ENCODE assay signal across 9 cellular contexts in genomic region chr1:85628791-85629531, GRCh38. TPM values are rescaled to one million over a fixed set of nuclear protein-coding genes. Genes with fewer than 3 reads are reported as not detected.
DNase-seq lines count a peak whose midpoint lies in the region; ATAC-seq and TF ChIP-seq lines count a peak whose summit lies in the region.
"Had no signal": no experiment of that assay in that cellular context is flagged by ENCODE, and none has a peak within 500 bp of the region (broad histone marks: within the 10 kb centered on the region; RNA-seq: fewer than 3 reads in every experiment).

No MANE protein-coding gene starts in this region.

- H2BK12ac ChIP-seq in neuronal stem cell (ENCODE audit: low read length) = no peak overlapping the region

- POLR2A ChIA-PET in activated CD4-positive, alpha-beta T cell treated with anti-CD3 and anti-CD28 coated beads for 36 hours (lab: Charles Lee) = no interaction called here

- H3K4me2 ChIP-seq in neuronal stem cell (ENCODE audit: insufficient read depth, low read length, poor library complexity, severe bottlenecking) = no peak overlapping the region

- H3K9me3 ChIP-seq in RWPE2 (ENCODE audit: severe bottlenecking) = no peaks in the 10 kb centered on the region
- H3K9me3 ChIP-seq in neuronal stem cell (replicated peaks in 1 of 2; ENCODE audit: control insufficient read depth in 2 of 2, insufficient read depth in 1 of 2, low read depth in 1 of 2, low read length in 2 of 2) = peaks cover 0 to 6% of the 10 kb centered on the region in 2 donors

- H3K4me3 ChIP-seq in RWPE2 (ENCODE audit: severe bottlenecking) (no peak overlapping the region), neuronal stem cell (ENCODE audit: low read length in 2 of 2) (no peak overlapping the region)

- H3K27me3 Mint-ChIP-seq in activated CD4-positive, alpha-beta T cell treated with anti-CD3 and anti-CD28 coated beads for 36 hours = no peaks in the 10 kb centered on the region

- WGBS in neuronal stem cell (ENCODE audit: extremely low coverage in 2 of 2, insufficient read length in 2 of 2, insufficient replicate concordance in 1 of 2), 2 donors = no CpG with 5 or more reads among the region's 9 CpGs

- no peak overlapping the region for H3K4me3 Mint-ChIP-seq in activated CD4-positive, alpha-beta T cell treated with anti-CD3 and anti-CD28 coated beads for 36 hours

- no peak overlapping the region for H3K4ac ChIP-seq in neuronal stem cell (ENCODE audit: low read length)

- peaks cover 2% of the 10 kb centered on the region for H3K9me3 Mint-ChIP-seq in activated CD4-positive, alpha-beta T cell treated with anti-CD3 and anti-CD28 coated beads for 36 hours (ENCODE audit: low read depth)

- ATAC-seq in RWPE2 (ENCODE audit: low read depth) (peak; percentile 74), GM18870 (IDR thresholded peaks at IDR 0.05; ENCODE audit: unreplicated experiment) (no peak), HG02610 (IDR thresholded peaks at IDR 0.05; ENCODE audit: unreplicated experiment) (no peak)
- ATAC-seq in activated CD4-positive, alpha-beta T cell treated with anti-CD3 and anti-CD28 coated beads for 36 hours = no peak

- CTCF ChIA-PET in activated CD4-positive, alpha-beta T cell treated with anti-CD3 and anti-CD28 coated beads for 36 hours (lab: Charles Lee) = no interaction called here

- no peaks in the 10 kb centered on the region for H3K4me1 Mint-ChIP-seq in activated CD4-positive, alpha-beta T cell treated with anti-CD3 and anti-CD28 coated beads for 36 hours

- H4K91ac ChIP-seq in neuronal stem cell (ENCODE audit: low read depth, low read length, poor library complexity) = no peak overlapping the region

- H3K23ac ChIP-seq in neuronal stem cell (ENCODE audit: low read depth, low read length, poor library complexity) = no peak overlapping the region

- H3K27me3 ChIP-seq in RWPE2 (ENCODE audit: insufficient read depth, poor library complexity, severe bottlenecking) (no peaks in the 10 kb centered on the region), neuronal stem cell (ENCODE audit: control insufficient read depth in 3 of 3, insufficient read depth in 3 of 3, low read depth in 1 of 3, low read length in 3 of 3) (no peaks in the 10 kb centered on the region)

- no peak overlapping the region for H2BK120ac ChIP-seq in neuronal stem cell (ENCODE audit: low read depth, low read length)

- no peak overlapping the region for H3K9ac ChIP-seq in neuronal stem cell (ENCODE audit: low read depth, low read length, poor library complexity)

- H3K14ac ChIP-seq in neuronal stem cell (ENCODE audit: low read length) = no peak overlapping the region

- peak; percentile 91 for DNase-seq in EL
- DNase-seq in RWPE2 (ENCODE audit: low spot score) = no peak
- peak; percentile 98 for DNase-seq in fibroblast of gingiva (ENCODE audit: low read depth)
- no peak for DNase-seq in neuronal stem cell (ENCODE audit: low spot score)
- DNase-seq in activated CD4-positive, alpha-beta T cell treated with anti-CD3 and anti-CD28 coated beads for 36 hours = no peak
- DNase-seq in COR-L47 (lab: John Stamatoyannopoulos, UW) = no peak

- H2AFZ ChIP-seq in neuronal stem cell (ENCODE audit: low read length) = peak overlapping the region; percentile 74

- H2AK5ac ChIP-seq in neuronal stem cell (ENCODE audit: low read depth, low read length) = no peak overlapping the region

- H4K8ac ChIP-seq in neuronal stem cell (ENCODE audit: low read depth, low read length) = no peak overlapping the region

- TF ChIP-seq CTCF in RWPE2 (IDR thresholded peaks at IDR 0.05; ENCODE audit: poor library complexity, severe bottlenecking) = no peak

- H3K18ac ChIP-seq in neuronal stem cell (ENCODE audit: low read length) = peak overlapping the region; percentile 24

- H2BK5ac ChIP-seq in neuronal stem cell (ENCODE audit: low read length) = no peak overlapping the region

- intact Hi-C loops in activated CD4-positive, alpha-beta T cell treated with anti-CD3 and anti-CD28 coated beads for 36 hours (cut with DNase I, micrococcal nuclease) = no loop called here

- H3K36me3 ChIP-seq in RWPE2 (ENCODE audit: low read depth) (no peaks in the 10 kb centered on the region), neuronal stem cell (replicated peaks in 1 of 2; ENCODE audit: control insufficient read depth in 2 of 2, insufficient read depth in 2 of 2, low read length in 2 of 2) (no peaks in the 10 kb centered on the region)

- peaks cover 10% of the 10 kb centered on the region for H3K4me1 ChIP-seq in RWPE2 (ENCODE audit: insufficient read depth, poor library complexity, severe bottlenecking)
- peaks cover 2 to 8% of the 10 kb centered on the region in 2 donors for H3K4me1 ChIP-seq in neuronal stem cell (ENCODE audit: control insufficient read depth in 2 of 2, insufficient read depth in 1 of 2, low read depth in 1 of 2, low read length in 2 of 2)

- peaks cover 42% of the 10 kb centered on the region for H3K36me3 Mint-ChIP-seq in activated CD4-positive, alpha-beta T cell treated with anti-CD3 and anti-CD28 coated beads for 36 hours (ENCODE audit: low read depth)

- no peak overlapping the region for H3K27ac Mint-ChIP-seq in activated CD4-positive, alpha-beta T cell treated with anti-CD3 and anti-CD28 coated beads for 36 hours

- H2BK15ac ChIP-seq in neuronal stem cell (ENCODE audit: low read length) = no peak overlapping the region

- H3K27ac ChIP-seq in RWPE2 (ENCODE audit: poor library complexity, severe bottlenecking) (peak overlapping the region; percentile 68), neuronal stem cell (replicated peaks; ENCODE audit: low read length) (no peak overlapping the region)

- no peaks in the 10 kb centered on the region for H3K79me1 ChIP-seq in neuronal stem cell (ENCODE audit: low read depth, low read length)

RNA-seq across cellular contexts. Expression of gene CCN1, which starts 48.4 kb away (rescaled TPM):
- polyA plus RNA-seq in neuronal stem cell (2013, experiment 1 of 2) = 66.8 TPM
- 66.8 TPM for polyA plus RNA-seq in neuronal stem cell (2013, experiment 2 of 2)
- under 1 TPM; 0.14 to 0.19 TPM for total RNA-seq in activated CD4-positive, alpha-beta T cell treated with anti-CD3 and anti-CD28 coated beads for 36 hours
- total RNA-seq: T-helper 1 cell treated with Interleukin-12 subunit alpha and Interleukin-12 subunit beta and Interleukin-4 antibody, amounts not matched to agents 30 ng/mL and 1 ng/mL, for 36 hours had no signal

Comparison
In these comparisons a context has a peak if more than half of its experiments do, and no peak if none do; other contexts are left out.
1. DNase-seq: peak in EL (single experiment) and fibroblast of gingiva (single experiment); none in RWPE2 (single experiment), neuronal stem cell (single experiment), activated CD4-positive, alpha-beta T cell treated with anti-CD3 and anti-CD28 coated beads for 36 hours (single experiment) and COR-L47 (single experiment).